10 cellular contexts compared by ENCODE assay signal in genomic region chr1:206672844-206673758, GRCh38. TPM values are rescaled to one million over a fixed set of nuclear protein-coding genes. Genes with fewer than 3 reads are reported as not detected.
DNase-seq lines count a peak whose midpoint lies in the region; ATAC-seq and TF ChIP-seq lines count a peak whose summit lies in the region.
"Had no signal": no experiment of that assay in that cellular context is flagged by ENCODE, and none has a peak within 500 bp of the region (broad histone marks: within the 10 kb centered on the region; RNA-seq: fewer than 3 reads in every experiment).

No MANE protein-coding gene starts in this region.

- 35 to 40% (median 36%) methylated on average over 6 of the region's 6 CpGs for WGBS in spleen, 5 donors

- H3K27me3 ChIP-seq in left ventricle myocardium inferior (ENCODE audit: low read depth), result no peaks in the 10 kb centered on the region
- no peaks in the 10 kb centered on the region for H3K27me3 ChIP-seq in spleen (replicated peaks in 1 of 7)

- no peak overlapping the region for H3K27ac ChIP-seq in HEK293 (ENCODE audit: extremely low read depth, low read depth, low read length)
- peak overlapping the region; percentile 70 for H3K27ac ChIP-seq in left ventricle myocardium inferior (replicated peaks)
- peak overlapping the region in 6 of 8 donors; percentile 3 to 53 (median 27) for H3K27ac ChIP-seq in spleen

- H3K4me3 ChIP-seq in HEK293 (ENCODE audit: low read depth, low read length) (no peak overlapping the region), left ventricle myocardium inferior (no peak overlapping the region), spleen (no peak overlapping the region)

- DNase-seq in OCI-M2 (lab: John Stamatoyannopoulos, UW; ENCODE audit: unreplicated experiment) (peak; percentile 34), left ventricle myocardium inferior (no peak), spleen (no peak), foreskin melanocyte (no peak), GOT3 (lab: John Stamatoyannopoulos, UW) (no peak), activated gamma-delta T cell treated with Interleukin-2 at 50 U/mL for 16 hours (no peak)
- DNase-seq: activated naive CD8-positive, alpha-beta T cell treated with anti-CD3 and anti-CD28 coated beads, Interleukin-2, amount 50 U/mL, for 24 hours; T-helper 2 cell had no signal

- H3K36me3 ChIP-seq in HEK293 (ENCODE audit: control insufficient read depth in 2 of 2, insufficient read depth in 1 of 2, low read length in 2 of 2), result no peaks in the 10 kb centered on the region
- H3K36me3 ChIP-seq in left ventricle myocardium inferior, result no peaks in the 10 kb centered on the region
- no peaks in the 10 kb centered on the region for H3K36me3 ChIP-seq in spleen

- intact Hi-C loops in left ventricle myocardium inferior (cut with micrococcal nuclease) (no loop called here), spleen (cut with DNase I; ENCODE audit: low total_unique reads) (no loop called here)

- POLR2A ChIA-PET in HEK293 (lab: Yijun Ruan, JAX), result interaction anchor here (1.6 kb wide), 1 partner anchor 11 kb away, joined by 4 read pairs; no protein-coding TSS in a partner anchor

- no peaks in the 10 kb centered on the region for H3K9me3 ChIP-seq in HEK293 (ENCODE audit: control insufficient read depth, insufficient read depth, low read depth, low read length)
- H3K9me3 ChIP-seq in left ventricle myocardium inferior (replicated peaks), result no peaks in the 10 kb centered on the region
- no peaks in the 10 kb centered on the region for H3K9me3 ChIP-seq in spleen

- no peak for TF ChIP-seq POLR2A in spleen (IDR thresholded peaks at IDR 0.05)

- no peak for ATAC-seq in GM21447 (IDR thresholded peaks at IDR 0.05; ENCODE audit: unreplicated experiment)
- ATAC-seq: activated naive CD8-positive, alpha-beta T cell treated with anti-CD3 and anti-CD28 coated beads, Interleukin-2, amount 50 U/mL, for 24 hours had no signal

- H3K4me1 ChIP-seq in HEK293 (ENCODE audit: control insufficient read depth, insufficient read depth, low read length), result no peaks in the 10 kb centered on the region
- peaks cover 70% of the 10 kb centered on the region for H3K4me1 ChIP-seq in left ventricle myocardium inferior
- peaks cover 16 to 42% (median 26%) of the 10 kb centered on the region in 6 donors for H3K4me1 ChIP-seq in spleen

- CTCF ChIA-PET in HEK293 (lab: Yijun Ruan, JAX), result interaction anchor here (0.7 to 6.2 kb wide), 12 partner anchors 9 to 288 kb away, joined by 3 to 70 read pairs (median 4); partner anchors contain the start of gene EIF2D

- no peak for TF ChIP-seq CTCF in HEK293 (tag by site-specific recombination; IDR thresholded peaks at IDR 0.05)
- no peak for TF ChIP-seq CTCF in left ventricle myocardium inferior (IDR thresholded peaks at IDR 0.05; ENCODE audit: borderline replicate concordance)
- no peak for TF ChIP-seq CTCF in spleen (IDR thresholded peaks at IDR 0.05 in 8 of 11, conservative IDR thresholded peaks at IDR 0.05 in 3 of 11)

TF ChIP-seq in HEK293, 187 proteins besides CTCF, POLR2A, EP300 and RAD21:
- TF ChIP-seq ZBTB20 (tag by site-specific recombination; IDR thresholded peaks at IDR 0.05) (peak; percentile 49; the same call in 1 of the 2 replicates), REST (tag by site-specific recombination; IDR thresholded peaks at IDR 0.05) (peak; percentile 63), ZSCAN4 (tag by site-specific recombination; IDR thresholded peaks at IDR 0.05) (peak; percentile 73), ZNF548 (tag by site-specific recombination; IDR thresholded peaks at IDR 0.05) (no peak), ZNF664 (tag by site-specific recombination; IDR thresholded peaks at IDR 0.05) (peak; percentile 89), ZNF843 (tag by site-specific recombination; IDR thresholded peaks at IDR 0.05) (no peak), BCL6B (tag by site-specific recombination; IDR thresholded peaks at IDR 0.05) (0 out of 2 replicates have a peak, but pooled peaks have one; percentile 24)

RNA-seq across cellular contexts. Expression of gene MAPKAPK2, which starts 11.6 kb away (rescaled TPM):
- total RNA-seq in left ventricle myocardium inferior (215 TPM), spleen (100 to 1,000 TPM in 5 of 7 donors, 10 to 100 TPM in 2; 82.0 to 129 (median 104) TPM)
- 10 to 100 TPM; 42.2 to 68.1 (median 53.4) TPM for polyA plus RNA-seq in spleen

RNA-seq across cellular contexts. Expression of gene DYRK3, which starts 37.8 kb away (rescaled TPM):
- total RNA-seq in left ventricle myocardium inferior (26.6 TPM), spleen (1 to 10 TPM; 2.4 to 6.6 (median 4.3) TPM)
- 1 to 10 TPM in 1 of 3 donors, under 1 TPM in 2; 0.65 to 1.4 (median 0.89) TPM for polyA plus RNA-seq in spleen
